ENCODE assay signal across 9 cellular contexts in genomic region chr15:45376967-45377629, GRCh38. TPM values are rescaled to one million over a fixed set of nuclear protein-coding genes. Genes with fewer than 3 reads are reported as not detected.
DNase-seq lines count a peak whose midpoint lies in the region; ATAC-seq and TF ChIP-seq lines count a peak whose summit lies in the region.
"Had no signal": no experiment of that assay in that cellular context is flagged by ENCODE, and none has a peak within 500 bp of the region (broad histone marks: within the 10 kb centered on the region; RNA-seq: fewer than 3 reads in every experiment).

No MANE protein-coding gene starts in this region.

- DNase-seq in HFFc6: no peak
- no peak for DNase-seq in activated CD8-positive, alpha-beta T cell treated with anti-CD3 and anti-CD28 coated beads, Interleukin-2, amount 10 ng/mL, durations not matched to agents 7 days and 5 days
- no peak for DNase-seq in stimulated activated effector memory CD8-positive, alpha-beta T cell treated with anti-CD3 and anti-CD28 coated beads, Interleukin-12 subunit alpha, Interleukin-12 subunit beta, amount 100 ng/mL, for 72 hours (ENCODE audit: low spot score in 2 of 2)
- DNase-seq in GDM1 (lab: John Stamatoyannopoulos, UW): no peak
- no peak for DNase-seq in medulla oblongata (ENCODE audit: extremely low spot score)
- DNase-seq in HPDE6-E6E7 (ENCODE audit: extremely low spot score): no peak
- DNase-seq in NCI-H1105 (lab: John Stamatoyannopoulos, UW): no peak

- H3K4me1 Mint-ChIP-seq in HFFc6 (ENCODE audit: low read depth): peaks cover 9% of the 10 kb centered on the region; the same call in 1 of the 2 replicates
- H3K4me1 Mint-ChIP-seq in activated CD8-positive, alpha-beta T cell treated with anti-CD3 and anti-CD28 coated beads, Interleukin-2, amount 10 ng/mL, durations not matched to agents 7 days and 5 days (ENCODE audit: low read depth): peaks cover 24% of the 10 kb centered on the region
- H3K4me1 Mint-ChIP-seq in stimulated activated effector memory CD8-positive, alpha-beta T cell treated with anti-CD3 and anti-CD28 coated beads, Interleukin-12 subunit alpha, Interleukin-12 subunit beta, amount 100 ng/mL, for 72 hours: peaks cover 23% of the 10 kb centered on the region

- TF ChIP-seq CTCF in HFFc6 (IDR thresholded peaks at IDR 0.05): no peak

- POLR2A ChIA-PET in activated CD8-positive, alpha-beta T cell treated with anti-CD3 and anti-CD28 coated beads, Interleukin-2, amount 10 ng/mL, durations not matched to agents 7 days and 5 days (lab: Charles Lee): interaction anchor here (1.7 kb wide), 1 partner anchor 25 kb away, joined by 7 read pairs; a partner anchor contains a TSS

- ATAC-seq in activated CD8-positive, alpha-beta T cell treated with anti-CD3 and anti-CD28 coated beads, Interleukin-2, amount 10 ng/mL, durations not matched to agents 7 days and 5 days: no peak
- no peak for ATAC-seq in stimulated activated effector memory CD8-positive, alpha-beta T cell treated with anti-CD3 and anti-CD28 coated beads, Interleukin-12 subunit alpha, Interleukin-12 subunit beta, amount 100 ng/mL, for 72 hours
- ATAC-seq: K562 had no signal

- H3K9me3 ChIP-seq in iPS-20b (ENCODE audit: insufficient read depth, low read depth, low read length): no peaks in the 10 kb centered on the region

- no peaks in the 10 kb centered on the region for H3K9me3 Mint-ChIP-seq in HFFc6
- H3K9me3 Mint-ChIP-seq in activated CD8-positive, alpha-beta T cell treated with anti-CD3 and anti-CD28 coated beads, Interleukin-2, amount 10 ng/mL, durations not matched to agents 7 days and 5 days (ENCODE audit: insufficient read depth): no peaks in the 10 kb centered on the region
- no peaks in the 10 kb centered on the region for H3K9me3 Mint-ChIP-seq in stimulated activated effector memory CD8-positive, alpha-beta T cell treated with anti-CD3 and anti-CD28 coated beads, Interleukin-12 subunit alpha, Interleukin-12 subunit beta, amount 100 ng/mL, for 72 hours

- H3K9ac ChIP-seq in iPS-20b (ENCODE audit: low read depth, low read length): peak overlapping the region; percentile 84; the same call in 1 of the 2 replicates

- peaks cover 61% of the 10 kb centered on the region for H3K27me3 ChIP-seq in iPS-20b (ENCODE audit: insufficient read depth, low read length)

- CTCF ChIA-PET in activated CD8-positive, alpha-beta T cell treated with anti-CD3 and anti-CD28 coated beads, Interleukin-2, amount 10 ng/mL, durations not matched to agents 7 days and 5 days (lab: Charles Lee): interaction anchor here (0.9 to 2.2 kb wide), 7 partner anchors 9 to 259 kb away, joined by 3 to 8 read pairs (median 5); no protein-coding TSS in a partner anchor

- H3K4me3 ChIP-seq in iPS-20b (ENCODE audit: low read length): peak overlapping the region; percentile 94
- H3K4me3 ChIP-seq: K562 had no signal

- no peaks in the 10 kb centered on the region for H3K36me3 Mint-ChIP-seq in HFFc6 (ENCODE audit: low read depth)
- H3K36me3 Mint-ChIP-seq in activated CD8-positive, alpha-beta T cell treated with anti-CD3 and anti-CD28 coated beads, Interleukin-2, amount 10 ng/mL, durations not matched to agents 7 days and 5 days (ENCODE audit: low read depth): no peaks in the 10 kb centered on the region
- no peaks in the 10 kb centered on the region for H3K36me3 Mint-ChIP-seq in stimulated activated effector memory CD8-positive, alpha-beta T cell treated with anti-CD3 and anti-CD28 coated beads, Interleukin-12 subunit alpha, Interleukin-12 subunit beta, amount 100 ng/mL, for 72 hours

- no peak overlapping the region for H3K27ac Mint-ChIP-seq in HFFc6
- H3K27ac Mint-ChIP-seq in activated CD8-positive, alpha-beta T cell treated with anti-CD3 and anti-CD28 coated beads, Interleukin-2, amount 10 ng/mL, durations not matched to agents 7 days and 5 days: no peak overlapping the region
- no peak overlapping the region for H3K27ac Mint-ChIP-seq in stimulated activated effector memory CD8-positive, alpha-beta T cell treated with anti-CD3 and anti-CD28 coated beads, Interleukin-12 subunit alpha, Interleukin-12 subunit beta, amount 100 ng/mL, for 72 hours

- no peak overlapping the region for H3K27ac ChIP-seq in iPS-20b (ENCODE audit: low read length)

- H3K4me3 Mint-ChIP-seq in HFFc6: peak overlapping the region; percentile 63; the same call in 1 of the 2 replicates
- H3K4me3 Mint-ChIP-seq in activated CD8-positive, alpha-beta T cell treated with anti-CD3 and anti-CD28 coated beads, Interleukin-2, amount 10 ng/mL, durations not matched to agents 7 days and 5 days: peak overlapping the region; percentile 68
- peak overlapping the region; percentile 68 for H3K4me3 Mint-ChIP-seq in stimulated activated effector memory CD8-positive, alpha-beta T cell treated with anti-CD3 and anti-CD28 coated beads, Interleukin-12 subunit alpha, Interleukin-12 subunit beta, amount 100 ng/mL, for 72 hours

- H3K36me3 ChIP-seq in iPS-20b (ENCODE audit: insufficient read depth, low read depth, low read length): no peaks in the 10 kb centered on the region

- H3K4me1 ChIP-seq in iPS-20b (ENCODE audit: insufficient read depth, low read length): peaks cover 13% of the 10 kb centered on the region

- H3K27me3 Mint-ChIP-seq in HFFc6 (ENCODE audit: insufficient read depth): peaks cover 33% of the 10 kb centered on the region
- H3K27me3 Mint-ChIP-seq in activated CD8-positive, alpha-beta T cell treated with anti-CD3 and anti-CD28 coated beads, Interleukin-2, amount 10 ng/mL, durations not matched to agents 7 days and 5 days (ENCODE audit: low read depth): peaks cover 52% of the 10 kb centered on the region

RNA-seq across cellular contexts. Expression of gene GATM, which starts 1.2 kb away (rescaled TPM):
- under 1 TPM in 3 of 6 experiments, not detected in 3; 0.14 to 0.38 (median 0.14) TPM for total RNA-seq in HFFc6 (2021; fragmentation: NEBNext Ultra II Directional; extraction: Animal tissue kit (Norgen Biotek cat#: 25700))
- total RNA-seq in activated CD8-positive, alpha-beta T cell treated with anti-CD3 and anti-CD28 coated beads, Interleukin-2, amount 10 ng/mL, durations not matched to agents 7 days and 5 days: 1 to 10 TPM; 1.5 to 1.6 TPM
